ENCODE assay signal across 22 cellular contexts in the genomic region with DNA sequence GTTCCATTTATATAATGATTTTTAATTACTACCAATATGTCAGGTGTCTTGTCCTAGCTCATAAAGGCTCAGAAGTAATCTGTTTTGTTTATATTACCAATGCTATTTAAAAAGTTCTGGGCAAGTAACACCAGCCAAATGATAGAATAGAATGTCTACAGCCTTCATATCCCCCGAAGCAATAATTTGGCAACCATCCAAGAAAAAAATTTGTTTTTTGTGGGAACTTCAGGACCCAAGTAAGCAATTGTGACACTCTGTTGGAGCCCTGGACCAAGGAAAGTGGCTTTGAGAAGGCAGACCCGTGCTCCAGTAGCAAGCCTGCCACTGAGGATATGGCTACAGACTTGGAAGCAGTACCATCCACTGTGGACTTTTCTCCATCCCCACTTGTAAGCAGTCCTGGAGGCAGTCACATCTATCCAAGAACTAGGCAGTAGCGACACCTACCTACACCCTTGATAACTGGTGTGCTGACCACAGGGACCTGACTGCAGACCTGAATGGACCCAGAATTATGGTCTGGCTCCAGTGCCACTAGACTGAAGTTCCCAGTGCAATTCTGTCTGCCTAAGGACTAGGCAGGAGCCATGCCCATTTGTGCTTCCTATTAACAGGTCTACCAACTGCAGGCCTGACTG.
"Had no signal": no experiment of that assay in that cellular context is flagged by ENCODE, and none has a peak within 500 bp of the region (broad histone marks: within the 10 kb centered on the region; RNA-seq: fewer than 3 reads in every experiment).

No MANE protein-coding gene starts in this region.

- H3K27ac ChIP-seq: brain microvascular endothelial cell, colonic mucosa, left lung, tibial artery had no signal

- H3K4me1 ChIP-seq: colonic mucosa, tibial artery had no signal

- H3K36me3 ChIP-seq: brain microvascular endothelial cell, colonic mucosa, left lung, tibial artery had no signal

- H3K9me3 ChIP-seq: colonic mucosa had no signal

- DNase-seq: activated CD4-positive, alpha-beta T cell treated with anti-CD3 and anti-CD28 coated beads, Interleukin-2, amount 50 U/mL, for 1 hour; activated CD4-positive, CD25-positive, alpha-beta regulatory T cell treated with anti-CD3 and anti-CD28 coated beads, Interleukin-2, amount 50 U/mL, for 72 hours; activated CD8-positive, alpha-beta memory T cell treated with anti-CD3 and anti-CD28 coated beads for 24 hours; activated effector memory CD4-positive, alpha-beta T cell treated with anti-CD3 and anti-CD28 coated beads, Interleukin-2, amount 50 U/mL, for 16 hours; activated naive CD4-positive, alpha-beta T cell treated with anti-CD3 and anti-CD28 coated beads, Interleukin-2, amount 50 U/mL, for 16 hours; activated T-cell treated with anti-CD3 and anti-CD28 coated beads, Interleukin-2, amount 50 U/mL, for 72 hours; aorta; brain microvascular endothelial cell; colonic mucosa; foreskin melanocyte; glutamatergic neuron; hippocampal formation; left lung; mammary epithelial cell; midbrain; nephron progenitor cell; nucleus accumbens; posterior cingulate gyrus; retina; stimulated activated CD8-positive, alpha-beta memory T cell treated with anti-CD3 and anti-CD28 coated beads, Interleukin-4, amount 100 ng/mL, for 48 hours; stimulated activated naive CD4-positive, alpha-beta T cell; tibial artery had no signal

- H3K27me3 ChIP-seq: brain microvascular endothelial cell, colonic mucosa, left lung, tibial artery had no signal

- H3K4me3 ChIP-seq: colonic mucosa, left lung, tibial artery had no signal
